In the genomic region with DNA sequence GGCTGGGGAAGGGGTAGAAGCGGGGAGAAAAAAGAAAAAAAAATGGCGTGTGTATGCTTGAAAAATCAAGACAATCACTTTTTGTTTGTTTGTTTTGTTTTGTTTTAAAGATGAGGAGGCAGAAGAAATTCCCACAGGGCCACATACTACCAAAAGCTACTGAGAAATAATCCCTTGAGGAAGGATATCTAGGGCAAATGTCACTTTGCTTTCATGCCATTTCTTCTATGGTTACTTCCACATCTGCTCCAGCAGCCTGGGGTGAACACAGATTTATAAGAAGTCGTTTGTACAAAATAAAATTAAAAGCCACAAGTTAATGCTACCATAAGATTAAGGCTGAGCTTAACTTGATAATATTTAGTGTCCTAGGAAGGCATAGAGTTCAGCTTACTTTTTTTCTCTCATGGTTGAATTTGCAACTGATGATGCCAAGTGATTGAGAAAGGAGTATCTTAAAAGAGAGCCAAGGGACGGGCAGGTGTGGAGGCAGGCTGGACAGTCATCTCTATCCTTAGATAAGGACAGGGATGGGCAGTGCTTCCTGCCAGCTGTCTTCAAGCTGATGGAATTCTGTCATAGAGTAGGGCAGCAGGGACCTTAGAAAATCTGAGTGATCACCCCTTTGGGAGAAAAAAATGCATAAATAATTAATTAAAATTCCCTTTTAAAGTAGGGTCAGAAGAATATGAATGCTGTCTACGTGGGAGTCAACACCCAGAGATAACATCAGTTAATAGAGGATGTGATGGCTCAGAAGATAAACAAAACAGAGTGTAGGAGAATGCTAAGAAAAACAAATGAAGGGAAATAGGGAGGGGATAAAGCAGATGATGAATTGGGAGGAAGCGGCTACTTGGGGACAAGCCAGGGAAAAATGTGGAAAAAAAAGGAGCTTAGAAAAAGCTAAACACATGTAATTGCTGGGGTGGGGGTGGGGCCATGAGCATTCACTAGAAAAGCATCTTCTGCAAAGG, we compare ENCODE assay signal across 12 cellular contexts. TPM values are rescaled to one million over a fixed set of nuclear protein-coding genes. Genes with fewer than 3 reads are reported as not detected.
DNase-seq lines count a peak whose midpoint lies in the region; ATAC-seq and TF ChIP-seq lines count a peak whose summit lies in the region.
"Had no signal": no experiment of that assay in that cellular context is flagged by ENCODE, and none has a peak within 500 bp of the region (broad histone marks: within the 10 kb centered on the region; RNA-seq: fewer than 3 reads in every experiment).

No MANE protein-coding gene starts in this region.

- POLR2A ChIA-PET in activated CD8-positive, alpha-beta T cell treated with anti-CD3 and anti-CD28 coated beads, Interleukin-2, amount 10 ng/mL, durations not matched to agents 7 days and 5 days (lab: Charles Lee), result no interaction called here

- CTCF ChIA-PET in activated CD8-positive, alpha-beta T cell treated with anti-CD3 and anti-CD28 coated beads, Interleukin-2, amount 10 ng/mL, durations not matched to agents 7 days and 5 days (lab: Charles Lee), result interaction anchor here (1.0 kb wide), 1 partner anchor 124 kb away, joined by 3 read pairs; no protein-coding TSS in a partner anchor

- no peaks in the 10 kb centered on the region for H3K36me3 Mint-ChIP-seq in type B pancreatic cell
- peaks cover 6% of the 10 kb centered on the region for H3K36me3 Mint-ChIP-seq in activated CD8-positive, alpha-beta T cell treated with anti-CD3 and anti-CD28 coated beads, Interleukin-2, amount 10 ng/mL, durations not matched to agents 7 days and 5 days (ENCODE audit: low read depth)

- ATAC-seq in right cardiac atrium, result peak in 1 of 2 donors; percentile 61
- ATAC-seq in Right ventricle myocardium superior (ENCODE audit: poor library complexity), result no peak
- ATAC-seq in GM18519 (IDR thresholded peaks at IDR 0.05; ENCODE audit: low FRiP score, unreplicated experiment), result no peak
- ATAC-seq in activated CD8-positive, alpha-beta T cell treated with anti-CD3 and anti-CD28 coated beads, Interleukin-2, amount 10 ng/mL, durations not matched to agents 7 days and 5 days, result no peak
- ATAC-seq: HCT116 had no signal

- no peak for TF ChIP-seq CTCF in type B pancreatic cell (conservative IDR thresholded peaks at IDR 0.05)

- no peak overlapping the region for H3K27ac Mint-ChIP-seq in type B pancreatic cell
- no peak overlapping the region for H3K27ac Mint-ChIP-seq in activated CD8-positive, alpha-beta T cell treated with anti-CD3 and anti-CD28 coated beads, Interleukin-2, amount 10 ng/mL, durations not matched to agents 7 days and 5 days

- peak overlapping the region; percentile 53 for H3K27ac ChIP-seq in right cardiac atrium (ENCODE audit: low read length)

- intact Hi-C loops in right cardiac atrium (cut with DNase I), result no loop called here
- intact Hi-C loops in Right ventricle myocardium superior (cut with DNase I), result no loop called here
- intact Hi-C loops in posterior cingulate gyrus (cut with DNase I), result no loop called here

- no peaks in the 10 kb centered on the region for H3K27me3 ChIP-seq in right cardiac atrium (ENCODE audit: control insufficient read depth, insufficient read depth)

- no peak for DNase-seq in right cardiac atrium
- DNase-seq in Right ventricle myocardium superior, result no peak
- peak; percentile 55 for DNase-seq in T1000 (lab: John Stamatoyannopoulos, UW)
- DNase-seq in iris pigment epithelial cell (ENCODE audit: low read depth), result peak; percentile 71
- no peak for DNase-seq in type B pancreatic cell (ENCODE audit: extremely low spot score, unreplicated experiment)
- DNase-seq in posterior cingulate gyrus, result no peak
- DNase-seq in activated CD8-positive, alpha-beta T cell treated with anti-CD3 and anti-CD28 coated beads, Interleukin-2, amount 10 ng/mL, durations not matched to agents 7 days and 5 days, result no peak
- DNase-seq: activated CD8-positive, alpha-beta memory T cell treated with anti-CD3 and anti-CD28 coated beads, Interleukin-2, amount 50 U/mL, for 48 hours; NCI-H1048; stimulated activated CD4-positive, alpha-beta T cell treated with anti-CD3 and anti-CD28 coated beads, Interleukin-12 subunit alpha, Interleukin-12 subunit beta, amount 100 ng/mL, for 4 hours had no signal

- H3K9me3 ChIP-seq in right cardiac atrium (ENCODE audit: control insufficient read depth, low read length), result no peaks in the 10 kb centered on the region

- peaks cover 30% of the 10 kb centered on the region for H3K4me1 Mint-ChIP-seq in type B pancreatic cell (ENCODE audit: unreplicated experiment)
- H3K4me1 Mint-ChIP-seq in activated CD8-positive, alpha-beta T cell treated with anti-CD3 and anti-CD28 coated beads, Interleukin-2, amount 10 ng/mL, durations not matched to agents 7 days and 5 days (ENCODE audit: low read depth), result peaks cover 8% of the 10 kb centered on the region

- H3K4me1 ChIP-seq in right cardiac atrium (ENCODE audit: control insufficient read depth, insufficient read depth, low read length), result peaks cover 4% of the 10 kb centered on the region

- H3K4me3 ChIP-seq in right cardiac atrium (ENCODE audit: low read length), result no peak overlapping the region

- H3K27me3 Mint-ChIP-seq in type B pancreatic cell, result no peaks in the 10 kb centered on the region
- peaks cover 5% of the 10 kb centered on the region for H3K27me3 Mint-ChIP-seq in activated CD8-positive, alpha-beta T cell treated with anti-CD3 and anti-CD28 coated beads, Interleukin-2, amount 10 ng/mL, durations not matched to agents 7 days and 5 days (ENCODE audit: low read depth)

- WGBS in right cardiac atrium, result 46% methylated on average over 6 of the region's 6 CpGs

- peak overlapping the region; percentile 6 for H3K4me3 Mint-ChIP-seq in type B pancreatic cell
- H3K4me3 Mint-ChIP-seq in activated CD8-positive, alpha-beta T cell treated with anti-CD3 and anti-CD28 coated beads, Interleukin-2, amount 10 ng/mL, durations not matched to agents 7 days and 5 days, result no peak overlapping the region

- no peaks in the 10 kb centered on the region for H3K9me3 Mint-ChIP-seq in type B pancreatic cell
- H3K9me3 Mint-ChIP-seq in activated CD8-positive, alpha-beta T cell treated with anti-CD3 and anti-CD28 coated beads, Interleukin-2, amount 10 ng/mL, durations not matched to agents 7 days and 5 days (ENCODE audit: insufficient read depth), result no peaks in the 10 kb centered on the region

RNA-seq across cellular contexts. Expression of a gene that starts 57.1 kb away (rescaled TPM):
- total RNA-seq in right cardiac atrium, result 10 to 100 TPM; 57.1 to 93.7 (median 75.7) TPM
- 15.1 TPM for polyA plus RNA-seq in right cardiac atrium
- 45.8 TPM for total RNA-seq in Right ventricle myocardium superior
- total RNA-seq in type B pancreatic cell (ENCODE audit: low replicate concordance), result 78.3 and 80.5 TPM in 2 replicates
- 10 to 100 TPM; 72.9 to 73.1 TPM for total RNA-seq in activated CD8-positive, alpha-beta T cell treated with anti-CD3 and anti-CD28 coated beads, Interleukin-2, amount 10 ng/mL, durations not matched to agents 7 days and 5 days

Comparison
In these comparisons a context has a peak if more than half of its experiments do, and no peak if none do; other contexts are left out.
1. DNase-seq: peak in T1000 (single experiment) and iris pigment epithelial cell (single experiment); none in right cardiac atrium (0 of 3), Right ventricle myocardium superior (single experiment), type B pancreatic cell (single experiment), posterior cingulate gyrus (0 of 10) and activated CD8-positive, alpha-beta T cell treated with anti-CD3 and anti-CD28 coated beads, Interleukin-2, amount 10 ng/mL, durations not matched to agents 7 days and 5 days (single experiment).